28 cellular contexts compared by ENCODE assay signal in the genomic region with DNA sequence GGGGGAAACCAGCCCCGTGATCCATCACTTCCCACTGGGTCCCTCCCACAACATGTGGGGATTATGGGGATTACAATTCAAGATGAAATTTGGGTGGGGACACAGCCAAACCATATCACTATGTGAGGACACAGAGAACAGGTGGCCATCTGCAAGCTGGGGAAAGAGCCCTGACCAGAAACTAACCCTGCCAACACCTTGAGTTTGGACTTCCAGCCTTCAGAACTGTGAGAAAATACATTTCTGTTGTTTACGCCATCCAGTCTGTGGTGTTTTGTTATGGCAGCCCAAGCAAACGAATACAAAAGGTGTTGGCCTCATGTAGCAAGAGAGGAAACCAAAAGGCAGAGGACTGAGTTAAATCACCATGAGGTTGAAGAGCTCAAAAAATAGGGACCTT.
"Had no signal": no experiment of that assay in that cellular context is flagged by ENCODE, and none has a peak within 500 bp of the region (broad histone marks: within the 10 kb centered on the region; RNA-seq: fewer than 3 reads in every experiment).

No MANE protein-coding gene starts in this region.

- H3K4me1 ChIP-seq: adrenal gland, ascending aorta, body of pancreas had no signal

- H3K27me3 ChIP-seq: adrenal gland, ascending aorta, body of pancreas, brain microvascular endothelial cell, cardiac muscle cell had no signal

- H3K4me3 ChIP-seq: adrenal gland, ascending aorta, body of pancreas, cardiac muscle cell had no signal

- H3K36me3 ChIP-seq: adrenal gland, ascending aorta, brain microvascular endothelial cell, cardiac muscle cell had no signal

- DNase-seq: activated effector memory CD4-positive, alpha-beta T cell treated with anti-CD3 and anti-CD28 coated beads, Interleukin-2, amount 50 U/mL, for 16 hours; activated effector memory CD4-positive, alpha-beta T cell treated with Interleukin-2 at 50 U/mL for 16 hours; activated gamma-delta T cell; activated gamma-delta T cell treated with Interleukin-2 at 50 U/mL for 16 hours; activated naive CD4-positive, alpha-beta T cell; activated naive CD4-positive, alpha-beta T cell treated with anti-CD3 and anti-CD28 coated beads for 36 hours; activated naive CD4-positive, alpha-beta T cell treated with anti-CD3 and anti-CD28 coated beads, Interleukin-2, amount 10 ng/mL, durations not matched to agents 7 days and 5 days; activated naive CD4-positive, alpha-beta T cell treated with anti-CD3 and anti-CD28 coated beads, Interleukin-2, amount 50 U/mL, for 16 hours; activated naive CD4-positive, alpha-beta T cell treated with Interleukin-2 at 50 U/mL for 16 hours; activated naive CD8-positive, alpha-beta T cell treated with anti-CD3 and anti-CD28 coated beads for 36 hours; activated naive CD8-positive, alpha-beta T cell treated with anti-CD3 and anti-CD28 coated beads, Interleukin-2, amount 10 ng/mL, durations not matched to agents 7 days and 5 days; activated naive CD8-positive, alpha-beta T cell treated with anti-CD3 and anti-CD28 coated beads, Interleukin-2, amount 50 U/mL, for 24 hours; activated T-cell treated with anti-CD3 and anti-CD28 coated beads, Interleukin-2, amount 50 U/mL, for 1 hour; activated T-cell treated with anti-CD3 and anti-CD28 coated beads, Interleukin-2, amount 50 U/mL, for 24 hours; activated T-cell treated with anti-CD3 and anti-CD28 coated beads, Interleukin-2, amount 50 U/mL, for 4 hours; activated T-cell treated with anti-CD3 and anti-CD28 coated beads, Interleukin-2, amount 50 U/mL, for 48 hours; activated T-cell treated with anti-CD3 and anti-CD28 coated beads, Interleukin-2, amount 50 U/mL, for 72 hours; adrenal gland; amniotic stem cell; amygdala; anterior cingulate cortex; aorta; body of pancreas; brain microvascular endothelial cell; central memory CD4-positive, alpha-beta T cell; cerebellar nuclear complex had no signal

- H3K9me3 ChIP-seq: adrenal gland, ascending aorta, body of pancreas had no signal

- H3K27ac ChIP-seq: adrenal gland, ascending aorta, body of pancreas, brain microvascular endothelial cell, cardiac muscle cell had no signal
